Comparison of ENCODE assay signal across 1 cellular context in the genomic region with DNA sequence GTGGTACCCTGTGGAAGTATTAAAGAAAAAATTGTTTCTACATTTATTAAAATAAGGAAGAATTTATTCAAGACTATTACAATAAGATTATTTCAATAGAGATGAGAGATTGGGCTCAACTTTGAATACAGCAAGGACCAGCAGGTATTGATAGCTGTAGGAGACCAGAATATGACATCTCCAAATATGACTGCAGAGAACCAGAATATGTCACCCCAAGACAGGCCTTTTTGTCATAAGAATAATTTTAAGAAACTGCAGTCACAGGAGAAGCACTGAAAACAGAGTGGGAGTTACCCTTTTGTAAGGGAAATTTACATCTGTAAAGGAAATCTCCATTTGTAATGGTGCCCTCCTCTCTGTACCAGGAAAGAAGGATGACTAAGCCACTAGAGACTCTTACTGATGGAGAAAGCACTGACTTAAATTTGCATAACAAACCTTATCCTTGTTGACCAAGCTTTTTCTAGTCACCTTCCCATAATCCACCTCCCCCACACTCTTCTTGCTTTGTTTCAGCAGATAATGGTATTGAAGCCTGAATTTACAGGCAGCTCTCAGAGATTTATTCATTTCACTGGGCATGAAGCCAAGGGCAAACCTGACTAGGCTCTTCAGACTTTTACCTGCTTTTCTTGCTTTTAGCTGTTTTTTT.
TF ChIP-seq lines count a peak whose summit lies in the region.

No MANE protein-coding gene starts in this region.

TF ChIP-seq in K562, 482 proteins besides CTCF, POLR2A, EP300 and RAD21 (continued from another document):
- TF ChIP-seq ZNF655 (CRISPR knock-in tag; IDR thresholded peaks at IDR 0.05) (no peak), NFIC (IDR thresholded peaks at IDR 0.05) (peak; percentile 84), HSF4 (CRISPR knock-in tag; IDR thresholded peaks at IDR 0.05; ENCODE audit: borderline replicate concordance) (no peak), EGR1 (conservative IDR thresholded peaks at IDR 0.05) (0 out of 2 replicates have a peak, but pooled peaks have one; percentile 15), U2AF1 (optimal IDR thresholded peaks at IDR 0.05; ENCODE audit: low read depth, low read length) (no peak), ZNF143 (CRISPR knock-in tag; IDR thresholded peaks at IDR 0.05) (no peak), SRSF3 (IDR thresholded peaks at IDR 0.05; ENCODE audit: insufficient read depth, low read length) (no peak), CBFA2T3 (IDR thresholded peaks at IDR 0.05) (peak; percentile 76), ETS1 (conservative IDR thresholded peaks at IDR 0.05; ENCODE audit: control insufficient read depth, low read depth, low read length) (no peak), ARID1B (IDR thresholded peaks at IDR 0.05) (peak; percentile 64), MTA2 (IDR thresholded peaks at IDR 0.05; ENCODE audit: low read depth) (peak; percentile 6; the same call in 1 of the 2 replicates), MEIS2 (IDR thresholded peaks at IDR 0.05; ENCODE audit: partially characterized antibody) (peak; percentile 38), RBM25 (IDR thresholded peaks at IDR 0.05; ENCODE audit: low read depth, low read length, severe bottlenecking) (no peak), THRA (IDR thresholded peaks at IDR 0.05) (no peak), NFIX (CRISPR knock-in tag; IDR thresholded peaks at IDR 0.05; ENCODE audit: low read depth) (no peak), RBM39 (optimal IDR thresholded peaks at IDR 0.05; ENCODE audit: low read depth, low read length) (no peak), ARID3B (CRISPR knock-in tag; IDR thresholded peaks at IDR 0.05; ENCODE audit: borderline replicate concordance) (no peak), CEBPB (tag; IDR thresholded peaks at IDR 0.05) (0 out of 2 replicates have a peak, but pooled peaks have one; percentile 20), CBX3 (IDR thresholded peaks at IDR 0.05; ENCODE audit: borderline replicate concordance in 1 of 2, low read length in 2 of 2) (no peak), CBFA2T2 (conservative IDR thresholded peaks at IDR 0.05) (peak; percentile 40; the same call in 1 of the 2 replicates), TAL1 (IDR thresholded peaks at IDR 0.05) (peak; percentile 63), SMC3 (conservative IDR thresholded peaks at IDR 0.05; ENCODE audit: insufficient read depth, low read depth, low read length) (no peak), CTBP1 (IDR thresholded peaks at IDR 0.05; ENCODE audit: borderline replicate concordance) (no peak), NFRKB (IDR thresholded peaks at IDR 0.05; ENCODE audit: low read depth) (no peak), ZNF445 (CRISPR knock-in tag; IDR thresholded peaks at IDR 0.05; ENCODE audit: low read depth) (no peak), NR4A1 (CRISPR knock-in tag; IDR thresholded peaks at IDR 0.05) (no peak), NR4A1 (tag; IDR thresholded peaks at IDR 0.05) (no peak), KAT7 (CRISPR knock-in tag; IDR thresholded peaks at IDR 0.05; ENCODE audit: borderline replicate concordance) (no peak), ZNF316 (IDR thresholded peaks at IDR 0.05) (no peak), ELF1 (tag; IDR thresholded peaks at IDR 0.05) (no peak), ZNF324 (CRISPR knock-in tag; IDR thresholded peaks at IDR 0.05) (no peak)
- TF ChIP-seq, protein P1, sequence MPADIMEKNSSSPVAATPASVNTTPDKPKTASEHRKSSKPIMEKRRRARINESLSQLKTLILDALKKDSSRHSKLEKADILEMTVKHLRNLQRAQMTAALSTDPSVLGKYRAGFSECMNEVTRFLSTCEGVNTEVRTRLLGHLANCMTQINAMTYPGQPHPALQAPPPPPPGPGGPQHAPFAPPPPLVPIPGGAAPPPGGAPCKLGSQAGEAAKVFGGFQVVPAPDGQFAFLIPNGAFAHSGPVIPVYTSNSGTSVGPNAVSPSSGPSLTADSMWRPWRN (IDR thresholded peaks at IDR 0.05; ENCODE audit: low read depth): no peak
- TF ChIP-seq, protein P2, sequence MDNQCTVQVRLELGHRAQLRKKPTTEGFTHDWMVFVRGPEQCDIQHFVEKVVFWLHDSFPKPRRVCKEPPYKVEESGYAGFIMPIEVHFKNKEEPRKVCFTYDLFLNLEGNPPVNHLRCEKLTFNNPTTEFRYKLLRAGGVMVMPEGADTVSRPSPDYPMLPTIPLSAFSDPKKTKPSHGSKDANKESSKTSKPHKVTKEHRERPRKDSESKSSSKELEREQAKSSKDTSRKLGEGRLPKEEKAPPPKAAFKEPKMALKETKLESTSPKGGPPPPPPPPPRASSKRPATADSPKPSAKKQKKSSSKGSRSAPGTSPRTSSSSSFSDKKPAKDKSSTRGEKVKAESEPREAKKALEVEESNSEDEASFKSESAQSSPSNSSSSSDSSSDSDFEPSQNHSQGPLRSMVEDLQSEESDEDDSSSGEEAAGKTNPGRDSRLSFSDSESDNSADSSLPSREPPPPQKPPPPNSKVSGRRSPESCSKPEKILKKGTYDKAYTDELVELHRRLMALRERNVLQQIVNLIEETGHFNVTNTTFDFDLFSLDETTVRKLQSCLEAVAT (IDR thresholded peaks at IDR 0.05): no peak
- TF ChIP-seq, protein P3, sequence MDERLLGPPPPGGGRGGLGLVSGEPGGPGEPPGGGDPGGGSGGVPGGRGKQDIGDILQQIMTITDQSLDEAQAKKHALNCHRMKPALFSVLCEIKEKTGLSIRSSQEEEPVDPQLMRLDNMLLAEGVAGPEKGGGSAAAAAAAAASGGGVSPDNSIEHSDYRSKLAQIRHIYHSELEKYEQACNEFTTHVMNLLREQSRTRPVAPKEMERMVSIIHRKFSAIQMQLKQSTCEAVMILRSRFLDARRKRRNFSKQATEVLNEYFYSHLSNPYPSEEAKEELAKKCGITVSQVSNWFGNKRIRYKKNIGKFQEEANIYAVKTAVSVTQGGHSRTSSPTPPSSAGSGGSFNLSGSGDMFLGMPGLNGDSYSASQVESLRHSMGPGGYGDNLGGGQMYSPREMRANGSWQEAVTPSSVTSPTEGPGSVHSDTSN (CRISPR knock-in tag; IDR thresholded peaks at IDR 0.05; ENCODE audit: low read depth): no peak
- TF ChIP-seq, protein P3 (tag; conservative IDR thresholded peaks at IDR 0.05; ENCODE audit: low read depth): peak; percentile 46; the same call in 1 of the 2 replicates
- TF ChIP-seq, protein P4, sequence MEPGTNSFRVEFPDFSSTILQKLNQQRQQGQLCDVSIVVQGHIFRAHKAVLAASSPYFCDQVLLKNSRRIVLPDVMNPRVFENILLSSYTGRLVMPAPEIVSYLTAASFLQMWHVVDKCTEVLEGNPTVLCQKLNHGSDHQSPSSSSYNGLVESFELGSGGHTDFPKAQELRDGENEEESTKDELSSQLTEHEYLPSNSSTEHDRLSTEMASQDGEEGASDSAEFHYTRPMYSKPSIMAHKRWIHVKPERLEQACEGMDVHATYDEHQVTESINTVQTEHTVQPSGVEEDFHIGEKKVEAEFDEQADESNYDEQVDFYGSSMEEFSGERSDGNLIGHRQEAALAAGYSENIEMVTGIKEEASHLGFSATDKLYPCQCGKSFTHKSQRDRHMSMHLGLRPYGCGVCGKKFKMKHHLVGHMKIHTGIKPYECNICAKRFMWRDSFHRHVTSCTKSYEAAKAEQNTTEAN (CRISPR knock-in tag; IDR thresholded peaks at IDR 0.05): no peak
- TF ChIP-seq, protein P5, sequence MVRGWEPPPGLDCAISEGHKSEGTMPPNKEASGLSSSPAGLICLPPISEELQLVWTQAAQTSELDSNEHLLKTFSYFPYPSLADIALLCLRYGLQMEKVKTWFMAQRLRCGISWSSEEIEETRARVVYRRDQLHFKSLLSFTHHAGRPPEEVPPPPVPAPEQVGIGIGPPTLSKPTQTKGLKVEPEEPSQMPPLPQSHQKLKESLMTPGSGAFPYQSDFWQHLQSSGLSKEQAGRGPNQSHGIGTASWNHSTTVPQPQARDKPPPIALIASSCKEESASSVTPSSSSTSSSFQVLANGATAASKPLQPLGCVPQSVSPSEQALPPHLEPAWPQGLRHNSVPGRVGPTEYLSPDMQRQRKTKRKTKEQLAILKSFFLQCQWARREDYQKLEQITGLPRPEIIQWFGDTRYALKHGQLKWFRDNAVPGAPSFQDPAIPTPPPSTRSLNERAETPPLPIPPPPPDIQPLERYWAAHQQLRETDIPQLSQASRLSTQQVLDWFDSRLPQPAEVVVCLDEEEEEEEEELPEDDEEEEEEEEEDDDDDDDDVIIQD (CRISPR knock-in tag; IDR thresholded peaks at IDR 0.05): no peak
